In the genomic region with DNA sequence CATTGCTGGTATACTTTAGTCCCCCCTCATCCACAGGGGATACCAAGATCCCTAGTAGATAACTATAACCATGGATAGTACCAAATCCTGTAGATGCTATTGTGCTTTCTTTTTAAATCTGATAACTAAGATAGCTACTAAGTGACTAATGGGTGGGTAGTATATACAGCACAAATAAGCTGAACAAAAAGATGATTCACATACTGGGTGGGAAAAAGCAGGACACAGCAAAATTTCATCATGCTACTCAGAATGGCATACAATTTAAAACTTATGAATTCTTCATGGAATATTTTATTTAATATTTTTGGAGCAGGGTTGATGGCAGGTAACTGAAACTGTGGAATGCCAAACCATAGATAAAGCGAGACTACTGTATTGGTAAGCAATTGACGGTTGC, we compare ENCODE assay signal across 20 cellular contexts.
"Had no signal": no experiment of that assay in that cellular context is flagged by ENCODE, and none has a peak within 500 bp of the region (broad histone marks: within the 10 kb centered on the region; RNA-seq: fewer than 3 reads in every experiment).

No MANE protein-coding gene starts in this region.

- H3K36me3 Mint-ChIP-seq: activated naive CD4-positive, alpha-beta T cell treated with anti-CD3 and anti-CD28 coated beads, Interleukin-2, amount 50 U/mL, for 72 hours; stimulated activated memory B cell treated with anti-CD40 and anti-IgM and Interleukin-4, amounts not matched to agents 10 μg/mL and 1 μg/mL and 100 μg/mL, for 72 hours; T-cell; WTC11 had no signal

- DNase-seq: activated gamma-delta T cell treated with Interleukin-2 at 50 U/mL for 16 hours; activated T-cell treated with anti-CD3 and anti-CD28 coated beads, Interleukin-2, amount 50 U/mL, for 1 hour; adrenal gland; cortex of kidney; endodermal cell; gastrocnemius medialis; islet precursor cell; left colon; mesenchymal stem cell; occipital lobe; posterior cingulate gyrus; right lobe of liver; small intestine; T-cell; transverse colon had no signal

- H3K27me3 ChIP-seq: adrenal gland, gastrocnemius medialis, right lobe of liver, transverse colon had no signal

- H3K36me3 ChIP-seq: adrenal gland, gastrocnemius medialis, right lobe of liver, transverse colon had no signal

- H3K4me3 Mint-ChIP-seq: endodermal cell; neural crest cell; stimulated activated memory B cell treated with anti-CD40 and anti-IgM and Interleukin-4, amounts not matched to agents 10 μg/mL and 1 μg/mL and 100 μg/mL, for 72 hours; T-cell; WTC11 had no signal

- H3K4me1 ChIP-seq: adrenal gland, gastrocnemius medialis, right lobe of liver, transverse colon had no signal

- H3K27ac Mint-ChIP-seq: activated naive CD4-positive, alpha-beta T cell treated with anti-CD3 and anti-CD28 coated beads, Interleukin-2, amount 50 U/mL, for 72 hours; endodermal cell; stimulated activated memory B cell treated with anti-CD40 and anti-IgM and Interleukin-4, amounts not matched to agents 10 μg/mL and 1 μg/mL and 100 μg/mL, for 72 hours; T-cell; WTC11 had no signal

- H3K4me1 Mint-ChIP-seq: endodermal cell; neural crest cell; stimulated activated memory B cell treated with anti-CD40 and anti-IgM and Interleukin-4, amounts not matched to agents 10 μg/mL and 1 μg/mL and 100 μg/mL, for 72 hours; T-cell; WTC11 had no signal

- H3K9me3 Mint-ChIP-seq: activated naive CD4-positive, alpha-beta T cell treated with anti-CD3 and anti-CD28 coated beads, Interleukin-2, amount 50 U/mL, for 72 hours; endodermal cell; neural crest cell; stimulated activated memory B cell treated with anti-CD40 and anti-IgM and Interleukin-4, amounts not matched to agents 10 μg/mL and 1 μg/mL and 100 μg/mL, for 72 hours; T-cell; WTC11 had no signal

- H3K9me3 ChIP-seq: adrenal gland, gastrocnemius medialis, right lobe of liver, transverse colon had no signal

- H3K27ac ChIP-seq: adrenal gland, epithelial cell of prostate, gastrocnemius medialis, right lobe of liver, transverse colon had no signal

- H3K27me3 Mint-ChIP-seq: stimulated activated memory B cell treated with anti-CD40 and anti-IgM and Interleukin-4, amounts not matched to agents 10 μg/mL and 1 μg/mL and 100 μg/mL, for 72 hours had no signal

- H3K4me3 ChIP-seq: adrenal gland, gastrocnemius medialis, right lobe of liver, transverse colon had no signal
